ENCODE assay signal across 23 cellular contexts in the genomic region with DNA sequence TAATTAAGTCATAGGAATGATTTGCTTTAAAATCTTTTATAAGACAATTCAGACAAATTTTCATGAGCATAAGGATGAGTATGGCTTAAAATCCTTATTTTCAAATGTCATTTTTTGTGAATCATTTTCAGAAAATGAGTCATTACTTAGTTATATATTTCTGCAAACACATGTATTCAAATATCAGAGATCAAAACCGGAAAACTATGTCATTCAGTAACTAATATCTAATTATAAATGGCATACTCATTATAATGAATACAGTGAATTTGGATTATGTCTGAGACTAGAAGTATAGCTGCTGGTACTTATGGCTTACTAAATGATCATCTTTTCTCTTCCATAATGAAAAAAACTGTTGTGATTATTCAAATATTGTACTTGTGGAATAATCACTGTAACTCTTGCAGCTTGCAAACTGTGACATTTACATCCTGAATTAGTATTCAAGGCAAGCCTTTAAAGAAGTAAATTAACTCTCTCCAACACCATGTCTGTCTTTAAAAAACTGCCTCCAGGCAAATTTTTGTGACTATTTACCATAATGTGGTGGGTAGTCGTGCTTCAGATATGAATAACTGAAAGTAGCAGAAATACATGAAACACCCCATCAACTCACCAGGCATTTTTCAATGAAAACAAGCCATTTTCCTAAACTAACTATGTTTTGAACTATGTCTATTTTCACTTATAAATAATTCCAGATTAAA.
DNase-seq lines count a peak whose midpoint lies in the region; ATAC-seq, FAIRE-seq and TF ChIP-seq lines count a peak whose summit lies in the region.
"Had no signal": no experiment of that assay in that cellular context is flagged by ENCODE, and none has a peak within 500 bp of the region (broad histone marks: within the 10 kb centered on the region; RNA-seq: fewer than 3 reads in every experiment).

No MANE protein-coding gene starts in this region.

- H3K4me3 Mint-ChIP-seq in activated CD4-positive, alpha-beta T cell treated with anti-CD3 and anti-CD28 coated beads for 36 hours: no peak overlapping the region
- no peak overlapping the region for H3K4me3 Mint-ChIP-seq in activated CD8-positive, alpha-beta T cell treated with anti-CD3 and anti-CD28 coated beads for 36 hours
- H3K4me3 Mint-ChIP-seq in MCF 10A (ENCODE audit: unreplicated experiment): no peak overlapping the region
- H3K4me3 Mint-ChIP-seq: activated CD4-positive, alpha-beta memory T cell treated with anti-CD3 and anti-CD28 coated beads, Interleukin-2, amount 10 ng/mL, durations not matched to agents 7 days and 5 days; CD14-positive monocyte had no signal

- peaks cover 2% of the 10 kb centered on the region for H3K27me3 Mint-ChIP-seq in activated CD4-positive, alpha-beta T cell treated with anti-CD3 and anti-CD28 coated beads for 36 hours
- H3K27me3 Mint-ChIP-seq in activated CD8-positive, alpha-beta T cell treated with anti-CD3 and anti-CD28 coated beads for 36 hours: no peaks in the 10 kb centered on the region
- H3K27me3 Mint-ChIP-seq in MCF 10A (ENCODE audit: insufficient read depth, unreplicated experiment): peaks cover 54% of the 10 kb centered on the region
- H3K27me3 Mint-ChIP-seq: activated CD4-positive, alpha-beta memory T cell treated with anti-CD3 and anti-CD28 coated beads, Interleukin-2, amount 10 ng/mL, durations not matched to agents 7 days and 5 days had no signal

- peak; percentile 49 for ATAC-seq in activated CD4-positive, alpha-beta T cell treated with anti-CD3 and anti-CD28 coated beads for 36 hours
- peak; percentile 76 for ATAC-seq in HG02588 (IDR thresholded peaks at IDR 0.05; ENCODE audit: unreplicated experiment)
- ATAC-seq in HG03196 (IDR thresholded peaks at IDR 0.05; ENCODE audit: unreplicated experiment): peak; percentile 72
- ATAC-seq in activated CD8-positive, alpha-beta T cell treated with anti-CD3 and anti-CD28 coated beads for 36 hours: no peak
- ATAC-seq: HepG2, left colon, right cardiac atrium had no signal

- CTCF ChIA-PET in activated CD4-positive, alpha-beta T cell treated with anti-CD3 and anti-CD28 coated beads for 36 hours (lab: Charles Lee): interaction anchor here (0.7 kb wide), 1 partner anchor 125 kb away, joined by 3 read pairs; no protein-coding TSS in a partner anchor
- CTCF ChIA-PET in activated CD8-positive, alpha-beta T cell treated with anti-CD3 and anti-CD28 coated beads for 36 hours (lab: Charles Lee): no interaction called here
- CTCF ChIA-PET in MCF 10A (lab: Yijun Ruan, JAX): interaction anchor here (0.7 kb wide), 1 partner anchor 270 kb away, joined by 3 read pairs; no protein-coding TSS in a partner anchor

- peaks cover 8% of the 10 kb centered on the region for H3K9me3 Mint-ChIP-seq in activated CD4-positive, alpha-beta T cell treated with anti-CD3 and anti-CD28 coated beads for 36 hours (ENCODE audit: low read depth)
- peaks cover 7% of the 10 kb centered on the region for H3K9me3 Mint-ChIP-seq in activated CD8-positive, alpha-beta T cell treated with anti-CD3 and anti-CD28 coated beads for 36 hours
- peaks cover 9% of the 10 kb centered on the region for H3K9me3 Mint-ChIP-seq in MCF 10A (ENCODE audit: unreplicated experiment)

- no peak for DNase-seq in activated CD4-positive, alpha-beta T cell treated with anti-CD3 and anti-CD28 coated beads for 36 hours
- DNase-seq in activated CD4-positive, alpha-beta T cell treated with anti-CD3 and anti-CD28 coated beads, Interleukin-2, amount 50 U/mL, for 48 hours: no peak
- DNase-seq in activated CD8-positive, alpha-beta T cell treated with anti-CD3 and anti-CD28 coated beads for 36 hours: no peak
- DNase-seq in small intestine (no peak), MCF 10A (ENCODE audit: unreplicated experiment) (no peak), NCI-H526 (lab: John Stamatoyannopoulos, UW) (no peak)
- DNase-seq: activated CD4-positive, alpha-beta memory T cell treated with anti-CD3 and anti-CD28 coated beads, Interleukin-2, amount 10 ng/mL, durations not matched to agents 7 days and 5 days; adrenal gland; central memory CD4-positive, alpha-beta T cell; DMS79; left colon; NCI-H1930; NCI-H526 treated with DMSO at 0.1 percent for 48 hours; Peyer's patch; right cardiac atrium had no signal

- FAIRE-seq in small intestine (lab: Jason Lieb, UNC): no peak
- FAIRE-seq: H54, HepG2 had no signal

- intact Hi-C loops in activated CD4-positive, alpha-beta T cell treated with anti-CD3 and anti-CD28 coated beads for 36 hours (cut with DNase I, micrococcal nuclease): no loop called here
- intact Hi-C loops in activated CD8-positive, alpha-beta T cell treated with anti-CD3 and anti-CD28 coated beads for 36 hours (cut with micrococcal nuclease): no loop called here
- intact Hi-C loops in MCF 10A (cut with micrococcal nuclease): no loop called here

- no peak overlapping the region for H3K4me3 ChIP-seq in small intestine (ENCODE audit: low read depth in 1 of 2, low read length in 2 of 2)
- H3K4me3 ChIP-seq: adrenal gland, Peyer's patch, suprapubic skin had no signal

- no peaks in the 10 kb centered on the region for H3K9me3 ChIP-seq in small intestine (ENCODE audit: control insufficient read depth, low read depth)
- H3K9me3 ChIP-seq: adrenal gland, neutrophil, Peyer's patch, suprapubic skin had no signal

- no peak overlapping the region for H3K27ac Mint-ChIP-seq in activated CD4-positive, alpha-beta T cell treated with anti-CD3 and anti-CD28 coated beads for 36 hours
- H3K27ac Mint-ChIP-seq in activated CD8-positive, alpha-beta T cell treated with anti-CD3 and anti-CD28 coated beads for 36 hours: no peak overlapping the region
- H3K27ac Mint-ChIP-seq in MCF 10A (ENCODE audit: low read depth, unreplicated experiment): no peak overlapping the region
- H3K27ac Mint-ChIP-seq: activated CD4-positive, alpha-beta memory T cell treated with anti-CD3 and anti-CD28 coated beads, Interleukin-2, amount 10 ng/mL, durations not matched to agents 7 days and 5 days; CD14-positive monocyte had no signal

- no TSS peak for BruUV-seq in MCF 10A (replicated peaks; lab: Mats Ljungman, UMichigan)

- H3K27me3 ChIP-seq in small intestine (ENCODE audit: control insufficient read depth in 2 of 2, insufficient read depth in 2 of 2, low read length in 2 of 2): no peaks in the 10 kb centered on the region
- H3K27me3 ChIP-seq: adrenal gland, neutrophil, Peyer's patch, suprapubic skin had no signal

- no peaks in the 10 kb centered on the region for H3K4me1 ChIP-seq in small intestine (ENCODE audit: control insufficient read depth in 2 of 2, insufficient read depth in 1 of 2, low read depth in 1 of 2, low read length in 1 of 2)
- H3K4me1 ChIP-seq: adrenal gland, Peyer's patch, suprapubic skin had no signal

- H3K4me1 Mint-ChIP-seq in activated CD4-positive, alpha-beta T cell treated with anti-CD3 and anti-CD28 coated beads for 36 hours: peaks cover 3% of the 10 kb centered on the region
- H3K4me1 Mint-ChIP-seq in activated CD8-positive, alpha-beta T cell treated with anti-CD3 and anti-CD28 coated beads for 36 hours (ENCODE audit: low read depth): no peaks in the 10 kb centered on the region
- no peaks in the 10 kb centered on the region for H3K4me1 Mint-ChIP-seq in MCF 10A (ENCODE audit: insufficient read depth, unreplicated experiment)
- H3K4me1 Mint-ChIP-seq: activated CD4-positive, alpha-beta memory T cell treated with anti-CD3 and anti-CD28 coated beads, Interleukin-2, amount 10 ng/mL, durations not matched to agents 7 days and 5 days; CD14-positive monocyte had no signal

- no peaks in the 10 kb centered on the region for H3K36me3 ChIP-seq in small intestine (ENCODE audit: control insufficient read depth in 2 of 2, insufficient read depth in 2 of 2, low read length in 2 of 2)
- H3K36me3 ChIP-seq: adrenal gland, neutrophil, Peyer's patch, suprapubic skin had no signal

- POLR2A ChIA-PET in activated CD4-positive, alpha-beta T cell treated with anti-CD3 and anti-CD28 coated beads for 36 hours (lab: Charles Lee): interaction anchor here (0.6 kb wide), 1 partner anchor 25 kb away, joined by 3 read pairs; no protein-coding TSS in a partner anchor
- POLR2A ChIA-PET in activated CD8-positive, alpha-beta T cell treated with anti-CD3 and anti-CD28 coated beads for 36 hours (lab: Charles Lee): no interaction called here
- POLR2A ChIA-PET in MCF 10A (lab: Yijun Ruan, JAX): no interaction called here

- TF ChIP-seq CTCF in activated CD8-positive, alpha-beta T cell treated with anti-CD3 and anti-CD28 coated beads for 36 hours (IDR thresholded peaks at IDR 0.05): no peak
- no peak for TF ChIP-seq CTCF in MCF 10A (IDR thresholded peaks at IDR 0.05; ENCODE audit: unreplicated experiment)

- WGBS in small intestine, 3 donors: 42 to 70% (median 64%) methylated on average over 2 of the region's 2 CpGs

- H3K27ac ChIP-seq in small intestine (ENCODE audit: low read depth in 1 of 2, low read length in 1 of 2): no peak overlapping the region
- H3K27ac ChIP-seq: 22Rv1, adrenal gland, neutrophil, Peyer's patch, suprapubic skin had no signal

- no peaks in the 10 kb centered on the region for H3K36me3 Mint-ChIP-seq in activated CD4-positive, alpha-beta T cell treated with anti-CD3 and anti-CD28 coated beads for 36 hours (ENCODE audit: low read depth)
- no peaks in the 10 kb centered on the region for H3K36me3 Mint-ChIP-seq in activated CD8-positive, alpha-beta T cell treated with anti-CD3 and anti-CD28 coated beads for 36 hours (ENCODE audit: low read depth)
- no peaks in the 10 kb centered on the region for H3K36me3 Mint-ChIP-seq in MCF 10A (ENCODE audit: insufficient read depth, unreplicated experiment)
- H3K36me3 Mint-ChIP-seq: CD14-positive monocyte had no signal
